8 cellular contexts compared by ENCODE assay signal in the genomic region with DNA sequence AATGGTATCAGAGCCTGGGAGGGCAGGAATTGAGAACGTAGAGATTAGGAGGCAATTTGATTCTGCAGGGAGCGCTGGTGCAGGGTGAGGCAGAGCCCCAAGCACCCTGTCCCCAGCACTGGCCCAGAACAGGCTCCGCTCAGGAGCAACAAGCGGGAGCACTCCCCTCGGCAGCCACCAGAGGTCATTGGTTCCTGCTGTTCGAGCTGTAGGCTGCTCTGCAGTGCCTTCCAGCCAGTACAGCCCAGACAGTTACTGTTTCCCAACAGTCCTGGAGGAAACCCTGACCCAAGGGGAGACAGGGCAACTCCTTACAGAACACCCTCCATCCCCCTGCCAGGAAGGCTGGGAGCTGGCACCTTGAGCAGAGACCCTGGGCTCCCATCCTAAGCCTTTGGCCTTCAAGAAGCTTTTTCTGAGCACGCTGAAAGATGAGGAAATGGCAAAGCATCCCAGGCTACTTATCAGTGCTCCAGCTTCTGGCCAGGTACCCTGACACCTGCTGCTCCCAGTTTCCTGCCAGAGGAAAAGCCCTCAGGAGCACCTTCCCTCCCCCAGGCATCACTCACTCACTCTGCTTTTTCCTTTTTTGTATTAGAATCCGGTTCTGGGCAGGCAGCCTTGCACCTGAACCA.
DNase-seq lines count a peak whose midpoint lies in the region; ATAC-seq and TF ChIP-seq lines count a peak whose summit lies in the region.

No MANE protein-coding gene starts in this region.

- peaks cover 38% of the 10 kb centered on the region for H3F3A ChIP-seq in PC-9 (ENCODE audit: insufficient read depth, low read depth)

- TF ChIP-seq CTCF in PC-9 (conservative IDR thresholded peaks at IDR 0.05) (peak; percentile 87), fibroblast of mammary gland (conservative IDR thresholded peaks at IDR 0.05; ENCODE audit: control insufficient read depth, insufficient read depth, low read depth, low read length) (peak; percentile 90), neutrophil (IDR thresholded peaks at IDR 0.05) (peak; percentile 45), suprapubic skin (IDR thresholded peaks at IDR 0.05) (peak; percentile 61 to 86)

- no TSS peak for BruUV-seq in PC-9 (replicated peaks; lab: Mats Ljungman, UMichigan)

- POLR2A ChIA-PET in PC-9 (lab: Charles Lee; ENCODE audit: unreplicated experiment), result interaction anchor here (0.6 kb wide), 1 partner anchor 493 kb away, joined by 3 read pairs; no protein-coding TSS in a partner anchor

- H3K4me3 ChIP-seq in HUES64 (ENCODE audit: low read length) (no peak overlapping the region), PC-9 (no peak overlapping the region), fibroblast of mammary gland (ENCODE audit: control insufficient read depth, low read depth, low read length) (no peak overlapping the region), neutrophil (ENCODE audit: low read depth in 1 of 2, low read length in 1 of 2) (no peak overlapping the region), suprapubic skin (no peak overlapping the region)

- H3K9me3 Mint-ChIP-seq in activated T-cell treated with anti-CD3 and anti-CD28 coated beads, Interleukin-2, amount 50 U/mL, for 24 hours, result no peaks in the 10 kb centered on the region

- DNase-seq in COR-L47 (lab: John Stamatoyannopoulos, UW) (peak; percentile 79), PC-9 (peak; percentile 43 to 79), fibroblast of mammary gland (ENCODE audit: low read depth) (peak; percentile 72), suprapubic skin (ENCODE audit: low spot score in 2 of 2) (peak; percentile 85 to 90)
- DNase-seq in activated T-cell treated with anti-CD3 and anti-CD28 coated beads, Interleukin-2, amount 50 U/mL, for 24 hours, result peak; percentile 80

- no peak for TF ChIP-seq EP300 in suprapubic skin (IDR thresholded peaks at IDR 0.05)

- no peaks in the 10 kb centered on the region for H3K27me3 Mint-ChIP-seq in activated T-cell treated with anti-CD3 and anti-CD28 coated beads, Interleukin-2, amount 50 U/mL, for 24 hours

- WGBS in HUES64, result 16% methylated on average over 8 of the region's 8 CpGs
- 30% methylated on average over 8 of the region's 8 CpGs for WGBS in suprapubic skin

- CTCF ChIA-PET in PC-9 (lab: Charles Lee), result interaction anchor here (1.1 to 1.2 kb wide), 2 partner anchors 82 to 390 kb away, joined by 5 to 6 read pairs; no protein-coding TSS in a partner anchor

- H3K4me3 Mint-ChIP-seq in activated T-cell treated with anti-CD3 and anti-CD28 coated beads, Interleukin-2, amount 50 U/mL, for 24 hours, result no peak overlapping the region

- H3K27ac Mint-ChIP-seq in activated T-cell treated with anti-CD3 and anti-CD28 coated beads, Interleukin-2, amount 50 U/mL, for 24 hours, result no peak overlapping the region

- H3K9me3 ChIP-seq in HUES64 (ENCODE audit: insufficient read depth, low read depth, low read length) (no peaks in the 10 kb centered on the region), PC-9 (ENCODE audit: insufficient read depth, low read depth) (no peaks in the 10 kb centered on the region), neutrophil (no peaks in the 10 kb centered on the region), suprapubic skin (no peaks in the 10 kb centered on the region)

- no peaks in the 10 kb centered on the region for H3K9me2 ChIP-seq in PC-9 (ENCODE audit: insufficient read depth)

- no peak overlapping the region for H3K4me2 ChIP-seq in PC-9

- H3K27me3 ChIP-seq in HUES64 (ENCODE audit: insufficient read depth, low read length) (no peaks in the 10 kb centered on the region), PC-9 (ENCODE audit: insufficient read depth, low read depth) (no peaks in the 10 kb centered on the region), neutrophil (no peaks in the 10 kb centered on the region), suprapubic skin (no peaks in the 10 kb centered on the region)

- TF ChIP-seq POLR2A in suprapubic skin (IDR thresholded peaks at IDR 0.05), result no peak

- intact Hi-C loops in PC-9 (cut with micrococcal nuclease; ENCODE audit: unreplicated experiment), result loop anchor here (1.0 to 5.0 kb wide), 4 partner anchors 108 to 500 kb away; no protein-coding TSS in a partner anchor

- H4K20me1 ChIP-seq in PC-9 (ENCODE audit: insufficient read depth), result no peaks in the 10 kb centered on the region

- H3K36me3 Mint-ChIP-seq in activated T-cell treated with anti-CD3 and anti-CD28 coated beads, Interleukin-2, amount 50 U/mL, for 24 hours (ENCODE audit: low read depth), result peaks cover 11% of the 10 kb centered on the region

- H3K27ac ChIP-seq in HUES64 (ENCODE audit: low read depth, low read length), result peak overlapping the region; percentile 2; the same call in 1 of the 2 replicates
- no peak overlapping the region for H3K27ac ChIP-seq in PC-9
- H3K27ac ChIP-seq in neutrophil, result no peak overlapping the region
- H3K27ac ChIP-seq in suprapubic skin, result no peak overlapping the region

- no peaks in the 10 kb centered on the region for H3K79me2 ChIP-seq in PC-9 (ENCODE audit: low read depth)

- peak; percentile 76 for ATAC-seq in GM19468 (IDR thresholded peaks at IDR 0.05; ENCODE audit: extremely low read depth, unreplicated experiment)

- H3K36me3 ChIP-seq in HUES64 (ENCODE audit: insufficient read depth, low read length) (no peaks in the 10 kb centered on the region; the same call in 1 of the 2 replicates), PC-9 (ENCODE audit: low read depth) (no peaks in the 10 kb centered on the region), neutrophil (peaks cover 69% of the 10 kb centered on the region), suprapubic skin (peaks cover 3% of the 10 kb centered on the region)

- H3K9ac ChIP-seq in HUES64 (ENCODE audit: low read depth, low read length), result no peak overlapping the region

- H2AFZ ChIP-seq in PC-9, result no peak overlapping the region

- H3K4me1 ChIP-seq in HUES64 (ENCODE audit: insufficient read depth, low read length), result peaks cover 68% of the 10 kb centered on the region
- H3K4me1 ChIP-seq in PC-9 (replicated peaks; ENCODE audit: insufficient read depth), result peaks cover 47% of the 10 kb centered on the region
- peaks cover 3 to 8% of the 10 kb centered on the region in 2 experiments for H3K4me1 ChIP-seq in neutrophil (ENCODE audit: control insufficient read depth in 1 of 2, insufficient read depth in 1 of 2, low read depth in 1 of 2, low read length in 1 of 2)
- peaks cover 39% of the 10 kb centered on the region for H3K4me1 ChIP-seq in suprapubic skin

- H3K4me1 Mint-ChIP-seq in activated T-cell treated with anti-CD3 and anti-CD28 coated beads, Interleukin-2, amount 50 U/mL, for 24 hours (ENCODE audit: low read depth), result peaks cover 17% of the 10 kb centered on the region
